18 cellular contexts compared by ENCODE assay signal in genomic region chr15:75721462-75721922, GRCh38. TPM values are rescaled to one million over a fixed set of nuclear protein-coding genes. Genes with fewer than 3 reads are reported as not detected.
A peak's percentile ranks its signal among the peaks of the same experiment; 100 is the strongest.
DNase-seq lines count a peak whose midpoint lies in the region; ATAC-seq and TF ChIP-seq lines count a peak whose summit lies in the region.
"Had no signal": no experiment of that assay in that cellular context is flagged by ENCODE, and none has a peak within 500 bp of the region (broad histone marks: within the 10 kb centered on the region; RNA-seq: fewer than 3 reads in every experiment).

No MANE protein-coding gene starts in this region.

- CTCF ChIA-PET in A673 (lab: Charles Lee): interaction anchor here (0.6 kb wide), 1 partner anchor 307 kb away, joined by 4 read pairs; no protein-coding TSS in a partner anchor

- no peaks in the 10 kb centered on the region for H3K36me3 ChIP-seq in WERI-Rb-1
- H3K36me3 ChIP-seq in lower lobe of right lung: no peaks in the 10 kb centered on the region
- H3K36me3 ChIP-seq in stomach smooth muscle (ENCODE audit: control insufficient read depth in 2 of 2, insufficient read depth in 2 of 2, low read length in 2 of 2): no peaks in the 10 kb centered on the region
- no peaks in the 10 kb centered on the region for H3K36me3 ChIP-seq in A673 (ENCODE audit: insufficient read depth, low read length, poor library complexity, severe bottlenecking)
- H3K36me3 ChIP-seq in vagina: no peaks in the 10 kb centered on the region
- H3K36me3 ChIP-seq: brain microvascular endothelial cell, suprapubic skin had no signal

- TF ChIP-seq CTCF in WERI-Rb-1 (IDR thresholded peaks at IDR 0.05; ENCODE audit: low read depth, low read length): no peak
- TF ChIP-seq CTCF in lower lobe of right lung (IDR thresholded peaks at IDR 0.05): no peak
- TF ChIP-seq CTCF in A673 (conservative IDR thresholded peaks at IDR 0.05; ENCODE audit: low read depth, low read length): no peak
- no peak for TF ChIP-seq CTCF in vagina (IDR thresholded peaks at IDR 0.05)

- no TSS peak for BruUV-seq in A673 (replicated peaks; lab: Mats Ljungman, UMichigan)

- intact Hi-C loops in right cardiac atrium (cut with DNase I): no loop called here
- intact Hi-C loops in cardiac septum (cut with DNase I): no loop called here
- intact Hi-C loops in lower lobe of right lung (cut with DNase I): no loop called here
- intact Hi-C loops in A673 (cut with micrococcal nuclease; ENCODE audit: unreplicated experiment): no loop called here
- intact Hi-C loops in vagina (cut with DNase I): loop anchor here (10.0 kb wide), 1 partner anchor 1343 kb away; no protein-coding TSS in a partner anchor

- peaks cover 8% of the 10 kb centered on the region for H3K4me1 ChIP-seq in right cardiac atrium (ENCODE audit: control insufficient read depth, insufficient read depth, low read length)
- H3K4me1 ChIP-seq in lower lobe of right lung: peaks cover 15% of the 10 kb centered on the region
- peaks cover 46% of the 10 kb centered on the region for H3K4me1 ChIP-seq in stomach smooth muscle (ENCODE audit: control insufficient read depth, insufficient read depth, low read length)
- no peaks in the 10 kb centered on the region for H3K4me1 ChIP-seq in A673 (ENCODE audit: insufficient read depth, low read length, poor library complexity, severe bottlenecking)
- H3K4me1 ChIP-seq in vagina: peaks cover 19% of the 10 kb centered on the region

- H3K4me3 ChIP-seq in right cardiac atrium (ENCODE audit: low read length) (no peak overlapping the region), WERI-Rb-1 (ENCODE audit: low read depth, low read length) (no peak overlapping the region), lower lobe of right lung (no peak overlapping the region), stomach smooth muscle (ENCODE audit: low read length in 2 of 2) (no peak overlapping the region), A673 (ENCODE audit: low read depth, low read length, poor library complexity, severe bottlenecking) (no peak overlapping the region), vagina (no peak overlapping the region)
- H3K4me3 ChIP-seq: coronary artery, hepatocyte, lung, suprapubic skin had no signal

- no peaks in the 10 kb centered on the region for H3K27me3 ChIP-seq in right cardiac atrium (ENCODE audit: control insufficient read depth, insufficient read depth)
- H3K27me3 ChIP-seq in WERI-Rb-1 (ENCODE audit: insufficient read depth, low read depth, severe bottlenecking): no peaks in the 10 kb centered on the region
- no peaks in the 10 kb centered on the region for H3K27me3 ChIP-seq in lower lobe of right lung (ENCODE audit: low read depth)
- no peaks in the 10 kb centered on the region for H3K27me3 ChIP-seq in stomach smooth muscle (ENCODE audit: control insufficient read depth in 1 of 2, insufficient read depth in 2 of 2, low read length in 2 of 2)
- no peaks in the 10 kb centered on the region for H3K27me3 ChIP-seq in A673 (replicated peaks; ENCODE audit: insufficient read depth, low read depth, low read length, poor library complexity)
- no peaks in the 10 kb centered on the region for H3K27me3 ChIP-seq in vagina
- H3K27me3 ChIP-seq: brain microvascular endothelial cell, hepatocyte, suprapubic skin had no signal

- H3K27ac ChIP-seq in right cardiac atrium (ENCODE audit: low read length): no peak overlapping the region
- peak overlapping the region; percentile 58 for H3K27ac ChIP-seq in WERI-Rb-1
- no peak overlapping the region for H3K27ac ChIP-seq in lower lobe of right lung
- peak overlapping the region; percentile 97 for H3K27ac ChIP-seq in stomach smooth muscle (ENCODE audit: low read length)
- H3K27ac ChIP-seq in A673 (ENCODE audit: low read depth, low read length, poor library complexity, severe bottlenecking): no peak overlapping the region
- no peak overlapping the region for H3K27ac ChIP-seq in vagina
- H3K27ac ChIP-seq: brain microvascular endothelial cell, coronary artery, hepatocyte, suprapubic skin had no signal

- ATAC-seq in right cardiac atrium (no peak), lower lobe of right lung (no peak)
- ATAC-seq: naive thymus-derived CD8-positive, alpha-beta T cell had no signal

- no peaks in the 10 kb centered on the region for H3K9me3 ChIP-seq in right cardiac atrium (ENCODE audit: control insufficient read depth, low read length)
- H3K9me3 ChIP-seq in WERI-Rb-1 (ENCODE audit: severe bottlenecking): no peaks in the 10 kb centered on the region
- H3K9me3 ChIP-seq in lower lobe of right lung: no peaks in the 10 kb centered on the region
- no peaks in the 10 kb centered on the region for H3K9me3 ChIP-seq in stomach smooth muscle (ENCODE audit: control insufficient read depth in 2 of 2, low read length in 2 of 2)
- no peaks in the 10 kb centered on the region for H3K9me3 ChIP-seq in A673 (ENCODE audit: low read depth, low read length, poor library complexity, severe bottlenecking)
- no peaks in the 10 kb centered on the region for H3K9me3 ChIP-seq in vagina
- H3K9me3 ChIP-seq: suprapubic skin had no signal

- TF ChIP-seq POLR2A in vagina (IDR thresholded peaks at IDR 0.05): no peak

- DNase-seq in right cardiac atrium (peak in 2 of 3 donors; percentile 36 to 44), cardiac septum (ENCODE audit: low spot score) (no peak), WERI-Rb-1 (peak; percentile 31), lower lobe of right lung (peak; percentile 26), A673 (ENCODE audit: low spot score) (no peak), vagina (ENCODE audit: extremely low spot score in 2 of 2) (no peak), T-helper 2 cell (no peak)
- DNase-seq: activated T-cell treated with anti-CD3 and anti-CD28 coated beads, Interleukin-2, amount 50 U/mL, for 1 hour; brain microvascular endothelial cell; islet precursor cell; naive thymus-derived CD8-positive, alpha-beta T cell; T-helper 9 cell had no signal

- H3K9ac ChIP-seq in stomach smooth muscle (ENCODE audit: low read length in 2 of 2): no peak overlapping the region

- POLR2A ChIA-PET in A673 (lab: Charles Lee; ENCODE audit: low non-redundant PET): no interaction called here

- WGBS in right cardiac atrium: 89% methylated on average over 12 of the region's 12 CpGs

RNA-seq across cellular contexts. Expression of gene CSPG4, which starts 8.8 kb away (rescaled TPM):
- total RNA-seq in right cardiac atrium (10 to 100 TPM; 10.1 to 48.9 (median 16.2) TPM), cardiac septum (21.3 TPM), lower lobe of right lung (15.0 TPM), A673 (2021) (0.11 and 0.22 TPM in 2 replicates), vagina (23.1 TPM)
- 11.5 TPM for polyA plus RNA-seq in right cardiac atrium
- total RNA-seq: activated CD8-positive, alpha-beta T cell treated with anti-CD3 and anti-CD28 coated beads for 36 hours; naive thymus-derived CD8-positive, alpha-beta T cell had no signal
- polyA plus RNA-seq: naive thymus-derived CD8-positive, alpha-beta T cell had no signal

Comparison
In these comparisons a context has a peak if more than half of its experiments do, and no peak if none do; other contexts are left out.
1. DNase-seq: peak in right cardiac atrium (2 of 3), WERI-Rb-1 (single experiment) and lower lobe of right lung (single experiment); none in cardiac septum (single experiment), A673 (single experiment), vagina (0 of 2) and T-helper 2 cell (0 of 5).
2. H3K27ac ChIP-seq: peak in WERI-Rb-1 (single experiment) and stomach smooth muscle (single experiment); none in right cardiac atrium (single experiment), lower lobe of right lung (single experiment), A673 (single experiment) and vagina (single experiment).